17 cellular contexts compared by ENCODE assay signal in the genomic region with DNA sequence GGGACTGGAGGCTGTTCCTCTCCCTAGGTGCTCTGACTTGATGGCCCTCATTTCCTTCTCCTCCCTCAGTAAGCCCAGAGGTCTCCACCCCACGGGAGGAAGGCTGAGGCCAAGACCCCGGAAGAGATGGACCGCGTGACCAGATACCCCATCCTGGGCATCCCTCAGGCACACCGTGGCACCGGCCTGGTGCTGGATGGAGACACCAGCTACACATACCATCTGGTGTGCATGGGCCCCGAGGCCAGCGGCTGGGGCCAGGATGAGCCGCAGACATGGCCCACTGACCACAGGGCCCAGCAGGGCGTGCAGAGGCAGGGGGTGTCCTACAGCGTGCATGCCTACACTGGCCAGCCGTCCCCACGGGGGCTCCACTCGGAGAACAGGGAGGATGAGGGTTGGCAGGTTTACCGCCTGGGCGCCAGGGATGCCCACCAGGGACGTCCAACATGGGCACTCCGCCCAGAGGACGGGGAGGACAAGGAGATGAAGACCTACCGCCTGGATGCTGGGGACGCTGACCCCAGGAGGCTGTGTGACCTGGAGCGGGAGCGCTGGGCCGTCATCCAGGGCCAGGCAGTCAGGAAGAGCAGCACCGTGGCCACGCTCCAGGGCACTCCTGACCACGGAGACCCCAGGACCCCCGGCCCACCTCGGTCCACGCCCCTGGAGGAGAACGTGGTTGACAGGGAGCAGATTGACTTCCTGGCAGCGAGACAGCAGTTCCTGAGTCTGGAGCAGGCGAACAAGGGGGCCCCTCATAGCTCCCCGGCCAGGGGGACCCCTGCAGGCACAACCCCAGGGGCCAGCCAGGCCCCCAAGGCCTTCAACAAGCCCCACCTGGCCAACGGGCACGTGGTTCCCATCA. TPM values are rescaled to one million over a fixed set of nuclear protein-coding genes. Genes with fewer than 3 reads are reported as not detected.
A peak's percentile ranks its signal among the peaks of the same experiment; 100 is the strongest.
DNase-seq lines count a peak whose midpoint lies in the region; TF ChIP-seq lines count a peak whose summit lies in the region.
"Had no signal": no experiment of that assay in that cellular context is flagged by ENCODE, and none has a peak within 500 bp of the region (broad histone marks: within the 10 kb centered on the region; RNA-seq: fewer than 3 reads in every experiment).

No MANE protein-coding gene starts in this region.

- no peaks in the 10 kb centered on the region for H3K79me2 ChIP-seq in H9 (ENCODE audit: insufficient read depth, low read length)
- H3K79me2 ChIP-seq in osteoblast (ENCODE audit: insufficient read depth, low read length): no peaks in the 10 kb centered on the region

- TF ChIP-seq CTCF in H9 (conservative IDR thresholded peaks at IDR 0.05): no peak
- no peak for TF ChIP-seq CTCF in chondrocyte (IDR thresholded peaks at IDR 0.05)
- TF ChIP-seq CTCF in osteoblast (IDR thresholded peaks at IDR 0.05; ENCODE audit: extremely low read depth, low read depth, low read length): no peak

- no peak overlapping the region for H3K18ac ChIP-seq in H9 (ENCODE audit: insufficient read length, low read depth, low read length)

- H3K4me1 ChIP-seq in H9 (ENCODE audit: insufficient read depth, low read length) (no peaks in the 10 kb centered on the region), osteoblast (ENCODE audit: insufficient read depth, low read length) (peaks cover 14% of the 10 kb centered on the region)

- peaks cover 0 to 4% (median 3%) of the 10 kb centered on the region in 3 experiments; a peak in 4 of 7 replicates for H3K36me3 Mint-ChIP-seq in H9 (ENCODE audit: insufficient read depth in 1 of 3, low read depth in 3 of 3)
- peaks cover 3% of the 10 kb centered on the region for H3K36me3 Mint-ChIP-seq in chondrocyte (ENCODE audit: low read depth)

- WGBS in H9 (ENCODE audit: extremely low coverage, insufficient read length, low lambda C conversion rate): no CpG with 5 or more reads among the region's 36 CpGs

- DNase-seq in H7 (peak; percentile 64), H9 (peak; percentile 19), chondrocyte (ENCODE audit: low spot score) (peak; percentile 92), osteoblast (ENCODE audit: insufficient read length, low spot score, missing footprints) (peak; percentile 85), NCI-H526 (lab: John Stamatoyannopoulos, UW) (no peak), NCI-H2107 treated with DMSO at 0.1 percent for 48 hours (lab: John Stamatoyannopoulos, UW; ENCODE audit: unreplicated experiment) (no peak)
- DNase-seq: AML-193; CD4-positive, alpha-beta T cell; DMS153; DMS79; GDM1; GOT3 had no signal

- H3K4ac ChIP-seq in H9 (ENCODE audit: low read depth, low read length): no peak overlapping the region

- no peak overlapping the region for H3K4me2 ChIP-seq in H9 (ENCODE audit: insufficient read depth, insufficient read length, low read length)
- H3K4me2 ChIP-seq in osteoblast (ENCODE audit: insufficient read depth, low read length): no peak overlapping the region

- H3K4me3 ChIP-seq in H7 (ENCODE audit: insufficient read depth, low read depth, low read length) (no peak overlapping the region), osteoblast (ENCODE audit: insufficient read depth, low read length) (no peak overlapping the region)

- no peak overlapping the region for H4K8ac ChIP-seq in H9 (replicated peaks; ENCODE audit: insufficient read length, low read depth, low read length)

- H4K20me1 ChIP-seq in H9 (ENCODE audit: control insufficient read depth, insufficient read depth, insufficient read length) (no peaks in the 10 kb centered on the region), osteoblast (ENCODE audit: insufficient read depth, low read length) (no peaks in the 10 kb centered on the region)

- H3K23me2 ChIP-seq in H9 (ENCODE audit: insufficient read length, low read depth, low read length, poor library complexity, severe bottlenecking): no peaks in the 10 kb centered on the region

- H3K56ac ChIP-seq in H9 (ENCODE audit: insufficient read length, low read depth, low read length): no peak overlapping the region

- peaks cover 16 to 17% of the 10 kb centered on the region in 2 experiments for H3K9me3 Mint-ChIP-seq in H9
- peaks cover 2% of the 10 kb centered on the region for H3K9me3 Mint-ChIP-seq in chondrocyte (ENCODE audit: low read depth)

- H2BK15ac ChIP-seq in H9 (ENCODE audit: low read depth, low read length): no peak overlapping the region

- H3K27ac Mint-ChIP-seq in H9: no peak overlapping the region
- H3K27ac Mint-ChIP-seq in chondrocyte (ENCODE audit: unreplicated experiment): no peak overlapping the region
- H3K27ac Mint-ChIP-seq: CD4-positive, alpha-beta T cell; HFFc6; IgD-negative memory B cell had no signal

- H3K14ac ChIP-seq in H9 (ENCODE audit: insufficient read depth, low read length): no peak overlapping the region; the same call in 1 of the 2 replicates

- no peak overlapping the region for H2BK5ac ChIP-seq in H9 (ENCODE audit: insufficient read length, low read length)

- H2AFZ ChIP-seq in H9 (ENCODE audit: low read length): no peak overlapping the region
- H2AFZ ChIP-seq in osteoblast (ENCODE audit: low read length): no peak overlapping the region

- H3K4me1 Mint-ChIP-seq in H9 (0 out of 4 replicates have a peak, but pooled peaks cover 0 to 4% of the 10 kb centered on the region in 2 experiments), chondrocyte (ENCODE audit: low read depth) (peaks cover 13% of the 10 kb centered on the region)
- H3K4me1 Mint-ChIP-seq: IgD-negative memory B cell had no signal

- H3K36me3 ChIP-seq in H7 (replicated peaks; ENCODE audit: control insufficient read depth, insufficient read depth, low read length) (no peaks in the 10 kb centered on the region), osteoblast (ENCODE audit: insufficient read depth, low read length) (no peaks in the 10 kb centered on the region)

- H2BK12ac ChIP-seq in H9 (ENCODE audit: insufficient read length, low read depth, low read length): no peak overlapping the region

- no peak overlapping the region for H3K9ac ChIP-seq in H9 (ENCODE audit: extremely low read depth, insufficient read length, low read length)

- H3K4me3 Mint-ChIP-seq in H9 (no peak overlapping the region), chondrocyte (ENCODE audit: unreplicated experiment) (no peak overlapping the region)
- H3K4me3 Mint-ChIP-seq: CD4-positive, alpha-beta T cell; HFFc6 had no signal

- no peaks in the 10 kb centered on the region for H3K79me1 ChIP-seq in H9 (ENCODE audit: insufficient read depth, low read depth, low read length, poor library complexity, severe bottlenecking)

- H3K9me3 ChIP-seq in H9 (ENCODE audit: control insufficient read depth, low read depth, low read length) (no peaks in the 10 kb centered on the region), osteoblast (ENCODE audit: low read depth, low read length) (no peaks in the 10 kb centered on the region)
- H3K9me3 ChIP-seq: Caco-2 had no signal

- H4K5ac ChIP-seq in H9 (ENCODE audit: insufficient read length, low read depth, low read length): no peak overlapping the region

- H3K27ac ChIP-seq in H9 (ENCODE audit: insufficient read length, low read depth, low read length): no peak overlapping the region
- no peak overlapping the region for H3K27ac ChIP-seq in osteoblast (ENCODE audit: low read depth, low read length)
- H3K27ac ChIP-seq: C4-2B, HL-60 had no signal

- no peak overlapping the region for H2BK120ac ChIP-seq in H9 (ENCODE audit: low read depth, low read length, poor library complexity, severe bottlenecking)

- no peak overlapping the region for H2BK20ac ChIP-seq in H9 (ENCODE audit: low read depth, low read length, poor library complexity, severe bottlenecking)

- H2AK5ac ChIP-seq in H9 (ENCODE audit: insufficient read length, low read length): no peak overlapping the region

- H3K27me3 Mint-ChIP-seq in H9 (ENCODE audit: low read depth): peaks cover 12% of the 10 kb centered on the region
- no peaks in the 10 kb centered on the region for H3K27me3 Mint-ChIP-seq in chondrocyte (ENCODE audit: low read depth)

- no peak overlapping the region for H4K91ac ChIP-seq in H9 (ENCODE audit: insufficient read length, low read depth, low read length)

- H3T11ph ChIP-seq in H9 (ENCODE audit: low read length): no peak overlapping the region

- H3K27me3 ChIP-seq in H7 (ENCODE audit: control insufficient read depth, insufficient read depth, low read length) (no peaks in the 10 kb centered on the region), H9 (ENCODE audit: insufficient read depth, low read length) (no peaks in the 10 kb centered on the region), osteoblast (ENCODE audit: insufficient read depth, low read length) (no peaks in the 10 kb centered on the region)

- no peak overlapping the region for H3K23ac ChIP-seq in H9 (ENCODE audit: insufficient read length, low read depth, low read length)

RNA-seq across cellular contexts. Expression of a gene that starts 6.1 kb away (rescaled TPM):
- 0.11 and 0.31 TPM in 2 replicates for total RNA-seq in H7 (2014; rRNA removed; shearing (Covaris generic))
- total RNA-seq in H9 (2021) (0.44 and 0.83 TPM in 2 replicates), chondrocyte (1.5 to 2.2 TPM (median 1.6 TPM) in 3 replicates), osteoblast (0.36 and 0.59 TPM in 2 replicates)
- total RNA-seq: CD4-positive, alpha-beta T cell had no signal

RNA-seq across cellular contexts. Expression of a gene that starts 40.2 kb away (rescaled TPM):
- total RNA-seq in H7 (2014; rRNA removed; shearing (Covaris generic)): 460 and 481 TPM in 2 replicates
- total RNA-seq in H9 (2021) (712 and 748 TPM in 2 replicates), chondrocyte (281 to 343 TPM (median 285 TPM) in 3 replicates), osteoblast (106 and 124 TPM in 2 replicates)

RNA-seq across cellular contexts. Expression of a gene that starts 48.3 kb away (rescaled TPM):
- 28.7 and 34.6 TPM in 2 replicates for total RNA-seq in H7 (2014; rRNA removed; shearing (Covaris generic))
- total RNA-seq in H9 (2021) (18.5 and 23.6 TPM in 2 replicates), chondrocyte (166 to 182 TPM (median 175 TPM) in 3 replicates), osteoblast (9.7 and 10.5 TPM in 2 replicates)
- total RNA-seq: CD4-positive, alpha-beta T cell had no signal

Comparison
In these comparisons a context has a peak if more than half of its experiments do, and no peak if none do; other contexts are left out.
1. DNase-seq: peak in H7 (single experiment), H9 (single experiment), chondrocyte (single experiment) and osteoblast (single experiment); none in NCI-H526 (0 of 2) and NCI-H2107 treated with DMSO at 0.1 percent for 48 hours (single experiment).